In genomic region chr15:101127503-101128076, GRCh38 we compare ENCODE assay signal across 9 cellular contexts.
DNase-seq lines count a peak whose midpoint lies in the region; ATAC-seq and TF ChIP-seq lines count a peak whose summit lies in the region.
"Had no signal": no experiment of that assay in that cellular context is flagged by ENCODE, and none has a peak within 500 bp of the region (broad histone marks: within the 10 kb centered on the region; RNA-seq: fewer than 3 reads in every experiment).

No MANE protein-coding gene starts in this region.

- no peaks in the 10 kb centered on the region for H3K36me3 ChIP-seq in testis (ENCODE audit: low read depth, missing control alignments)

- H3K4me1 ChIP-seq in testis, result peaks cover 16% of the 10 kb centered on the region

- TF ChIP-seq CTCF in testis (IDR thresholded peaks at IDR 0.05), result no peak

- peak overlapping the region; percentile 99 for H3K27ac Mint-ChIP-seq in activated CD4-positive, alpha-beta T cell treated with anti-CD3 and anti-CD28 coated beads, Interleukin-2, amount 10 ng/mL, durations not matched to agents 7 days and 5 days
- peak overlapping the region; percentile 97 to 99 for H3K27ac Mint-ChIP-seq in effector memory CD8-positive, alpha-beta T cell
- H3K27ac Mint-ChIP-seq in natural killer cell treated with Interleukin-12 subunit alpha and Interleukin-12 subunit beta and Interleukin-15 and Interleukin-18, amount 100 ng/mL, for 72 hours, result peak overlapping the region; percentile 100

- 37 to 45% methylated on average over 12 to 13 of the region's 13 CpGs for WGBS in testis, 2 donors

- H3K4me3 Mint-ChIP-seq in activated CD4-positive, alpha-beta T cell treated with anti-CD3 and anti-CD28 coated beads, Interleukin-2, amount 10 ng/mL, durations not matched to agents 7 days and 5 days, result peak overlapping the region; percentile 63
- peak overlapping the region; percentile 81 to 86 for H3K4me3 Mint-ChIP-seq in effector memory CD8-positive, alpha-beta T cell
- H3K4me3 Mint-ChIP-seq in natural killer cell treated with Interleukin-12 subunit alpha and Interleukin-12 subunit beta and Interleukin-15 and Interleukin-18, amount 100 ng/mL, for 72 hours, result peak overlapping the region; percentile 68

- CTCF ChIA-PET in activated CD4-positive, alpha-beta T cell treated with anti-CD3 and anti-CD28 coated beads, Interleukin-2, amount 10 ng/mL, durations not matched to agents 7 days and 5 days (lab: Charles Lee), result interaction anchor here (0.7 to 1.9 kb wide), 7 partner anchors 9 to 112 kb away, joined by 3 to 7 read pairs (median 4); no protein-coding TSS in a partner anchor

- no peak for TF ChIP-seq POLR2A in testis (IDR thresholded peaks at IDR 0.05)

- ATAC-seq in HG02970 (IDR thresholded peaks at IDR 0.05; ENCODE audit: low FRiP score, unreplicated experiment), result peak; percentile 70
- peak; percentile 83 for ATAC-seq in effector memory CD8-positive, alpha-beta T cell (replicated peaks)
- ATAC-seq in natural killer cell treated with Interleukin-12 subunit alpha and Interleukin-12 subunit beta and Interleukin-15 and Interleukin-18, amount 100 ng/mL, for 72 hours, result peak; percentile 83 to 85

- H3K27ac ChIP-seq in testis, result peak overlapping the region; percentile 81 to 84
- H3K27ac ChIP-seq: C4-2B had no signal

- H3K4me1 Mint-ChIP-seq in activated CD4-positive, alpha-beta T cell treated with anti-CD3 and anti-CD28 coated beads, Interleukin-2, amount 10 ng/mL, durations not matched to agents 7 days and 5 days, result peaks cover 69% of the 10 kb centered on the region
- H3K4me1 Mint-ChIP-seq in effector memory CD8-positive, alpha-beta T cell (ENCODE audit: low read depth in 2 of 2), result peaks cover 44 to 49% of the 10 kb centered on the region in 2 donors
- peaks cover 76 to 81% of the 10 kb centered on the region in 2 donors for H3K4me1 Mint-ChIP-seq in natural killer cell treated with Interleukin-12 subunit alpha and Interleukin-12 subunit beta and Interleukin-15 and Interleukin-18, amount 100 ng/mL, for 72 hours (ENCODE audit: low read depth in 2 of 2)

- H3K27me3 Mint-ChIP-seq in activated CD4-positive, alpha-beta T cell treated with anti-CD3 and anti-CD28 coated beads, Interleukin-2, amount 10 ng/mL, durations not matched to agents 7 days and 5 days, result no peaks in the 10 kb centered on the region
- H3K27me3 Mint-ChIP-seq in effector memory CD8-positive, alpha-beta T cell, result no peaks in the 10 kb centered on the region
- H3K27me3 Mint-ChIP-seq in natural killer cell treated with Interleukin-12 subunit alpha and Interleukin-12 subunit beta and Interleukin-15 and Interleukin-18, amount 100 ng/mL, for 72 hours, result no peaks in the 10 kb centered on the region

- POLR2A ChIA-PET in activated CD4-positive, alpha-beta T cell treated with anti-CD3 and anti-CD28 coated beads, Interleukin-2, amount 10 ng/mL, durations not matched to agents 7 days and 5 days (lab: Charles Lee), result interaction anchor here (0.5 kb wide), 1 partner anchor 97 kb away, joined by 4 read pairs; no protein-coding TSS in a partner anchor

- H3K4me3 ChIP-seq in testis, result no peak overlapping the region

- no peaks in the 10 kb centered on the region for H3K27me3 ChIP-seq in testis

- H3K36me3 Mint-ChIP-seq in activated CD4-positive, alpha-beta T cell treated with anti-CD3 and anti-CD28 coated beads, Interleukin-2, amount 10 ng/mL, durations not matched to agents 7 days and 5 days (ENCODE audit: low read depth), result peaks cover 36% of the 10 kb centered on the region
- H3K36me3 Mint-ChIP-seq in effector memory CD8-positive, alpha-beta T cell (ENCODE audit: insufficient read depth), result peaks cover 5% of the 10 kb centered on the region
- H3K36me3 Mint-ChIP-seq in natural killer cell treated with Interleukin-12 subunit alpha and Interleukin-12 subunit beta and Interleukin-15 and Interleukin-18, amount 100 ng/mL, for 72 hours, result peaks cover 4% of the 10 kb centered on the region

- peak; percentile 66 for DNase-seq in NK-92 treated with Interleukin-12 subunit alpha and Interleukin-12 subunit beta, amount 100 ng/mL, for 24 hours (lab: John Stamatoyannopoulos, UW)
- no peak for DNase-seq in NK-92 (lab: John Stamatoyannopoulos, UW; ENCODE audit: unreplicated experiment)
- DNase-seq in NCI-H2081 treated with DMSO at 0.1 percent for 48 hours (lab: John Stamatoyannopoulos, UW), result peak; percentile 24
- DNase-seq in activated CD4-positive, alpha-beta T cell treated with anti-CD3 and anti-CD28 coated beads, Interleukin-2, amount 10 ng/mL, durations not matched to agents 7 days and 5 days, result peak; percentile 52
- DNase-seq in effector memory CD8-positive, alpha-beta T cell, result peak in 2 of 3 experiments; percentile 25 to 28
- DNase-seq in natural killer cell treated with Interleukin-12 subunit alpha and Interleukin-12 subunit beta and Interleukin-15 and Interleukin-18, amount 100 ng/mL, for 72 hours (ENCODE audit: low spot score), result peak; percentile 83
- DNase-seq in testis, result peak; percentile 80

- H3K9me3 ChIP-seq in testis, result no peaks in the 10 kb centered on the region

- peaks cover 23% of the 10 kb centered on the region for H3K9me3 Mint-ChIP-seq in activated CD4-positive, alpha-beta T cell treated with anti-CD3 and anti-CD28 coated beads, Interleukin-2, amount 10 ng/mL, durations not matched to agents 7 days and 5 days
- H3K9me3 Mint-ChIP-seq in effector memory CD8-positive, alpha-beta T cell, result no peaks in the 10 kb centered on the region
- peaks cover 3% of the 10 kb centered on the region for H3K9me3 Mint-ChIP-seq in natural killer cell treated with Interleukin-12 subunit alpha and Interleukin-12 subunit beta and Interleukin-15 and Interleukin-18, amount 100 ng/mL, for 72 hours

- intact Hi-C loops in testis (cut with DNase I; ENCODE audit: low total_unique reads), result no loop called here
